16 cellular contexts compared by ENCODE assay signal in genomic region chr2:182817558-182817957, GRCh38. TPM values are rescaled to one million over a fixed set of nuclear protein-coding genes. Genes with fewer than 3 reads are reported as not detected.
"Had no signal": no experiment of that assay in that cellular context is flagged by ENCODE, and none has a peak within 500 bp of the region (broad histone marks: within the 10 kb centered on the region; RNA-seq: fewer than 3 reads in every experiment).

No MANE protein-coding gene starts in this region.

- H3K4me3 Mint-ChIP-seq: activated naive CD8-positive, alpha-beta T cell; memory B cell; naive B cell; stimulated activated memory B cell treated with anti-CD40 and anti-IgM and Interleukin-4, amounts not matched to agents 10 μg/mL and 1 μg/mL and 100 μg/mL, for 72 hours; type B pancreatic cell had no signal

- H3K36me3 ChIP-seq: heart right ventricle, pancreas, thoracic aorta had no signal

- ATAC-seq: heart right ventricle; left colon; right cardiac atrium; stimulated activated memory B cell treated with anti-CD40 and anti-IgM and Interleukin-4, amounts not matched to agents 10 μg/mL and 1 μg/mL and 100 μg/mL, for 72 hours had no signal

- H3K9me3 Mint-ChIP-seq: memory B cell; naive B cell; stimulated activated memory B cell treated with anti-CD40 and anti-IgM and Interleukin-4, amounts not matched to agents 10 μg/mL and 1 μg/mL and 100 μg/mL, for 72 hours; type B pancreatic cell had no signal

- H3K27ac ChIP-seq: epithelial cell of prostate, heart right ventricle, pancreas had no signal

- H3K9me3 ChIP-seq: heart right ventricle, pancreas, thoracic aorta had no signal

- H3K36me3 Mint-ChIP-seq: activated naive CD8-positive, alpha-beta T cell; memory B cell; naive B cell; stimulated activated memory B cell treated with anti-CD40 and anti-IgM and Interleukin-4, amounts not matched to agents 10 μg/mL and 1 μg/mL and 100 μg/mL, for 72 hours; type B pancreatic cell had no signal

- DNase-seq: activated T-cell treated with anti-CD3 and anti-CD28 coated beads, Interleukin-2, amount 50 U/mL, for 1 hour; cerebellar nuclear complex; heart right ventricle; left colon; naive B cell; pancreas; right cardiac atrium; T-helper 9 cell had no signal

- H3K27ac Mint-ChIP-seq: activated naive CD8-positive, alpha-beta T cell; memory B cell; naive B cell; stimulated activated memory B cell treated with anti-CD40 and anti-IgM and Interleukin-4, amounts not matched to agents 10 μg/mL and 1 μg/mL and 100 μg/mL, for 72 hours; type B pancreatic cell had no signal

- H3K27me3 ChIP-seq: heart right ventricle, pancreas had no signal

- H3K4me3 ChIP-seq: heart right ventricle, pancreas had no signal

- H3K4me1 Mint-ChIP-seq: memory B cell; naive B cell; stimulated activated memory B cell treated with anti-CD40 and anti-IgM and Interleukin-4, amounts not matched to agents 10 μg/mL and 1 μg/mL and 100 μg/mL, for 72 hours had no signal

- H3K27me3 Mint-ChIP-seq: type B pancreatic cell had no signal

RNA-seq across cellular contexts. Expression of gene FRZB, which starts 48.9 kb away (rescaled TPM):
- total RNA-seq: pulmonary artery endothelial cell; T-helper 1 cell treated with Interleukin-12 subunit alpha and Interleukin-12 subunit beta and Interleukin-4 antibody, amounts not matched to agents 30 ng/mL and 1 ng/mL, for 36 hours had no signal
